In genomic region chr12:96906849-96907664, GRCh38 we compare ENCODE assay signal across 8 cellular contexts. TPM values are rescaled to one million over a fixed set of nuclear protein-coding genes. Genes with fewer than 3 reads are reported as not detected.
DNase-seq lines count a peak whose midpoint lies in the region; TF ChIP-seq lines count a peak whose summit lies in the region.

NEDD1 (plus strand) TSS chr12:96907257; CDS start chr12:96909760, 2,503 bp downstream.

- H3K4me3 ChIP-seq in GM23248 = peak within 1 kb of the TSS; percentile 95
- H3K4me3 ChIP-seq in foreskin fibroblast (ENCODE audit: low read depth in 1 of 2, low read length in 2 of 2) = peak within 1 kb of the TSS; percentile 88 to 89
- H3K4me3 ChIP-seq in stomach = peak within 1 kb of the TSS; percentile 60 to 88 (median 80)

- H3K27me3 Mint-ChIP-seq in neural crest cell (ENCODE audit: low read depth) = no peaks in the 10 kb centered on the region

- peak within 1 kb of the TSS; percentile 92 for H3K9ac ChIP-seq in GM23248

- no peaks in the 10 kb centered on the region for H3K36me3 ChIP-seq in GM23248 (ENCODE audit: low read depth)
- peaks cover 26% of the 10 kb centered on the region for H3K36me3 ChIP-seq in KOPT-K1 (ENCODE audit: insufficient read depth, low read length)
- H3K36me3 ChIP-seq in stomach = no peaks in the 10 kb centered on the region

- H3K27ac Mint-ChIP-seq in neural crest cell (ENCODE audit: unreplicated experiment) = peak within 1 kb of the TSS; percentile 97

- TF ChIP-seq CTCF in foreskin fibroblast (IDR thresholded peaks at IDR 0.05; ENCODE audit: low read depth, low read length) (no peak), neural crest cell (conservative IDR thresholded peaks at IDR 0.05) (no peak), stomach (IDR thresholded peaks at IDR 0.05) (no peak)

- no peak for TF ChIP-seq POLR2A in stomach (IDR thresholded peaks at IDR 0.05)

- 1% methylated on average over 54 to 65 of the region's 68 CpGs for WGBS in GM23248 (ENCODE audit: low coverage in 1 of 2, low lambda C conversion rate in 2 of 2, missing lambda C conversion rate in 2 of 2), 2 experiments
- 0 to 1% (median 0%) methylated on average over 17 to 68 of the region's 68 CpGs for WGBS in stomach, 5 donors

- peaks cover 30% of the 10 kb centered on the region for H3K4me1 ChIP-seq in GM23248 (ENCODE audit: insufficient read depth)
- peaks cover 0 to 48% (median 15%) of the 10 kb centered on the region in 4 donors for H3K4me1 ChIP-seq in stomach

- H3K9me3 ChIP-seq in GM23248 (ENCODE audit: low read depth) (no peaks in the 10 kb centered on the region), KOPT-K1 (ENCODE audit: insufficient read depth, low read length, poor library complexity, severe bottlenecking) (no peaks in the 10 kb centered on the region), stomach (no peaks in the 10 kb centered on the region)

- no peaks in the 10 kb centered on the region for H3K9me2 ChIP-seq in GM23248 (ENCODE audit: insufficient read depth)

- H3K27ac ChIP-seq in GM23248 (peak within 1 kb of the TSS; percentile 89), KOPT-K1 (ENCODE audit: low read depth, low read length, poor library complexity, severe bottlenecking) (peak within 1 kb of the TSS; percentile 88), stomach (peak within 1 kb of the TSS; percentile 80 to 97 (median 92))

- no peaks in the 10 kb centered on the region for H3K36me3 Mint-ChIP-seq in neural crest cell (ENCODE audit: low read depth)

- no peak for TF ChIP-seq EP300 in stomach (IDR thresholded peaks at IDR 0.05)

- DNase-seq in ELF-1 (ENCODE audit: low read depth, low spot score) = peak; percentile 94
- DNase-seq in GM23248 = peak; percentile 87
- peak; percentile 62 for DNase-seq in SHP77 treated with DMSO at 0.1 percent for 48 hours (lab: John Stamatoyannopoulos, UW)
- peak; percentile 79 for DNase-seq in activated gamma-delta T cell treated with Interleukin-2 at 50 U/mL for 16 hours
- DNase-seq in foreskin fibroblast = peak; percentile 64 to 91
- DNase-seq in neural crest cell (ENCODE audit: low read depth, low spot score) = peak; percentile 84
- DNase-seq in stomach = peak; percentile 87

- peaks cover 48% of the 10 kb centered on the region for H3K79me2 ChIP-seq in GM23248 (ENCODE audit: insufficient read depth)

- H3K4me2 ChIP-seq in GM23248 (ENCODE audit: unreplicated experiment) = peak within 1 kb of the TSS; percentile 87

- intact Hi-C loops in stomach (cut with DNase I; ENCODE audit: low total_unique reads) = no loop called here

- H4K20me1 ChIP-seq in GM23248 (ENCODE audit: insufficient read depth) = no peaks in the 10 kb centered on the region

- peaks cover 36% of the 10 kb centered on the region for H3K4me1 Mint-ChIP-seq in neural crest cell

- H3K4me3 Mint-ChIP-seq in neural crest cell = peak within 1 kb of the TSS; percentile 97

- in situ Hi-C loops in GM23248 (cut with MboI) = no loop called here

- H3K27me3 ChIP-seq in GM23248 (replicated peaks; ENCODE audit: insufficient read depth) (no peaks in the 10 kb centered on the region), stomach (no peaks in the 10 kb centered on the region)

- H3F3A ChIP-seq in GM23248 (ENCODE audit: insufficient read depth) = no peaks in the 10 kb centered on the region

- peaks cover 2% of the 10 kb centered on the region for H3K9me3 Mint-ChIP-seq in neural crest cell

- peak within 1 kb of the TSS; percentile 99 for H2AFZ ChIP-seq in GM23248

RNA-seq across cellular contexts. Expression of gene NEDD1, which starts in this region (rescaled TPM):
- 54.3 and 62.0 TPM in 2 replicates for total RNA-seq in GM23248 (2014; rRNA removed; shearing (Covaris generic))
- 39.7 and 42.2 TPM in 2 replicates for polyA plus RNA-seq in GM23248 (2016; fragmentation: Nextera tagmentation; extraction: Ambion mirVana)
- 34.8 and 37.3 TPM in 2 replicates for total RNA-seq in neural crest cell
- 10 to 100 TPM in 2 of 5 donors, 1 to 10 TPM in 3; 2.9 to 81.7 (median 9.3) TPM for total RNA-seq in stomach
- polyA plus RNA-seq in stomach = 1 to 10 TPM; 4.3 to 8.7 (median 6.7) TPM

Comparison
In these comparisons a context has a peak if more than half of its experiments do, and no peak if none do; other contexts are left out.
1. Peak in every context shown above with its lines: DNase-seq, H3K4me3 ChIP-seq and H3K27ac ChIP-seq.